Comparison of ENCODE assay signal across 1 cellular context in genomic region chr15:58528197-58528870, GRCh38.
TF ChIP-seq lines count a peak whose summit lies in the region.

No MANE protein-coding gene starts in this region.

TF ChIP-seq in HepG2, 621 proteins besides CTCF, POLR2A, EP300 and RAD21 (continued from another document and continues in another):
- TF ChIP-seq ZNF318 (CRISPR knock-in tag; IDR thresholded peaks at IDR 0.05): no peak
- TF ChIP-seq TCF12 (IDR thresholded peaks at IDR 0.05): no peak
- no peak for TF ChIP-seq TCF12 (CRISPR knock-in tag; IDR thresholded peaks at IDR 0.05)
- TF ChIP-seq ZNF558 (CRISPR knock-in tag; IDR thresholded peaks at IDR 0.05; ENCODE audit: borderline replicate concordance): no peak
- TF ChIP-seq ZNF362 (CRISPR knock-in tag; IDR thresholded peaks at IDR 0.05; ENCODE audit: borderline replicate concordance): peak; percentile 92
- TF ChIP-seq PRDM10 (CRISPR knock-in tag; IDR thresholded peaks at IDR 0.05; ENCODE audit: low read depth): no peak
- TF ChIP-seq ZNF343 (CRISPR knock-in tag; IDR thresholded peaks at IDR 0.05): no peak
- TF ChIP-seq RARG (CRISPR knock-in tag; IDR thresholded peaks at IDR 0.05; ENCODE audit: low read depth): no peak
- TF ChIP-seq ZNF276 (CRISPR knock-in tag; IDR thresholded peaks at IDR 0.05; ENCODE audit: low read depth): no peak
- peak; percentile 76; the same call in 1 of the 2 replicates for TF ChIP-seq ZNF292 (CRISPR knock-in tag; IDR thresholded peaks at IDR 0.05; ENCODE audit: borderline replicate concordance, low read depth)
- peak; percentile 74; the same call in 1 of the 2 replicates for TF ChIP-seq FOXJ3 (CRISPR knock-in tag; IDR thresholded peaks at IDR 0.05; ENCODE audit: borderline replicate concordance)
- no peak for TF ChIP-seq ZNF83 (CRISPR knock-in tag; IDR thresholded peaks at IDR 0.05; ENCODE audit: borderline replicate concordance)
- TF ChIP-seq MLXIP (CRISPR knock-in tag; IDR thresholded peaks at IDR 0.05; ENCODE audit: borderline replicate concordance): no peak
- TF ChIP-seq PHF5A (CRISPR knock-in tag; IDR thresholded peaks at IDR 0.05; ENCODE audit: low read depth, unreplicated experiment): no peak
- no peak for TF ChIP-seq ZNF230 (CRISPR knock-in tag; IDR thresholded peaks at IDR 0.05)
- TF ChIP-seq ZMYM4 (CRISPR knock-in tag; IDR thresholded peaks at IDR 0.05): peak; percentile 81
- TF ChIP-seq TSC22D2 (CRISPR knock-in tag; IDR thresholded peaks at IDR 0.05; ENCODE audit: borderline replicate concordance): no peak
- no peak for TF ChIP-seq FOSL1 (CRISPR knock-in tag; IDR thresholded peaks at IDR 0.05; ENCODE audit: borderline replicate concordance)
- no peak for TF ChIP-seq CREBL2 (CRISPR knock-in tag; IDR thresholded peaks at IDR 0.05; ENCODE audit: borderline replicate concordance)
- no peak for TF ChIP-seq AKNA (CRISPR knock-in tag; IDR thresholded peaks at IDR 0.05; ENCODE audit: borderline replicate concordance)
- peak; percentile 82 for TF ChIP-seq ZNF263 (CRISPR knock-in tag; IDR thresholded peaks at IDR 0.05)
- 0 out of 2 replicates have a peak, but pooled peaks have one; percentile 22 for TF ChIP-seq CCDC6 (CRISPR knock-in tag; IDR thresholded peaks at IDR 0.05)
- peak; percentile 42; the same call in 1 of the 2 replicates for TF ChIP-seq EHMT2 (IDR thresholded peaks at IDR 0.05; ENCODE audit: borderline replicate concordance, low read depth, low read length)
- no peak for TF ChIP-seq ATF6 (CRISPR knock-in tag; conservative IDR thresholded peaks at IDR 0.05)
